In genomic region chr3:11096266-11097135, GRCh38 we compare ENCODE assay signal across 1 cellular context.
A peak's percentile ranks its signal among the peaks of the same experiment; 100 is the strongest.
TF ChIP-seq lines count a peak whose summit lies in the region.

No MANE protein-coding gene starts in this region.

TF ChIP-seq in HEK293, 187 proteins besides CTCF, POLR2A, EP300 and RAD21 (continued from another document):
- no peak for TF ChIP-seq ZNF221 (tag by site-specific recombination; IDR thresholded peaks at IDR 0.05; ENCODE audit: borderline replicate concordance)
- TF ChIP-seq ZNF211 (tag by site-specific recombination; IDR thresholded peaks at IDR 0.05; ENCODE audit: low read depth): no peak
- TF ChIP-seq ZNF830 (tag by site-specific recombination; IDR thresholded peaks at IDR 0.05; ENCODE audit: low read depth): no peak
- no peak for TF ChIP-seq ZNF488 (tag by site-specific recombination; IDR thresholded peaks at IDR 0.05)
- peak; percentile 98 for TF ChIP-seq ZNF600 (tag by site-specific recombination; IDR thresholded peaks at IDR 0.05)
- no peak for TF ChIP-seq ZNF426 (tag by site-specific recombination; IDR thresholded peaks at IDR 0.05)
- peak; percentile 56 for TF ChIP-seq ZNF335 (tag by site-specific recombination; conservative IDR thresholded peaks at IDR 0.05)
- TF ChIP-seq YY2 (tag by site-specific recombination; IDR thresholded peaks at IDR 0.05): no peak
- TF ChIP-seq ZNF23 (tag by site-specific recombination; IDR thresholded peaks at IDR 0.05; ENCODE audit: borderline replicate concordance): no peak
- TF ChIP-seq PRDM1 (tag by site-specific recombination; IDR thresholded peaks at IDR 0.05): peak; percentile 81
- no peak for TF ChIP-seq ZNF114 (tag by site-specific recombination; IDR thresholded peaks at IDR 0.05)
- TF ChIP-seq TSHZ1 (tag by site-specific recombination; IDR thresholded peaks at IDR 0.05; ENCODE audit: borderline replicate concordance): no peak
- TF ChIP-seq SCRT1 (tag by site-specific recombination; IDR thresholded peaks at IDR 0.05; ENCODE audit: borderline replicate concordance): no peak
- TF ChIP-seq ZNF660 (tag by site-specific recombination; IDR thresholded peaks at IDR 0.05): no peak
- TF ChIP-seq ZNF133 (tag by site-specific recombination; IDR thresholded peaks at IDR 0.05): no peak
- no peak for TF ChIP-seq ZSCAN23 (tag by site-specific recombination; IDR thresholded peaks at IDR 0.05)
- 0 out of 2 replicates have a peak, but pooled peaks have one; percentile 11 for TF ChIP-seq KLF17 (tag by site-specific recombination; IDR thresholded peaks at IDR 0.05)
- peak; percentile 86 for TF ChIP-seq HIC1 (tag by site-specific recombination; IDR thresholded peaks at IDR 0.05)
- no peak for TF ChIP-seq MZF1 (tag by site-specific recombination; IDR thresholded peaks at IDR 0.05; ENCODE audit: borderline replicate concordance)
- TF ChIP-seq ZBTB1 (tag by site-specific recombination; IDR thresholded peaks at IDR 0.05): no peak
